Comparison of ENCODE assay signal across 1 cellular context in genomic region chr12:52518574-52519469, GRCh38.
TF ChIP-seq lines count a peak whose summit lies in the region.

No MANE protein-coding gene starts in this region.

TF ChIP-seq in IMR-90, 13 proteins besides CTCF, POLR2A, EP300 and RAD21:
- TF ChIP-seq CHD1 (IDR thresholded peaks at IDR 0.05; ENCODE audit: low read depth, low read length) (no peak), MAZ (IDR thresholded peaks at IDR 0.05; ENCODE audit: borderline replicate concordance, low read depth, low read length) (no peak), BHLHE40 (IDR thresholded peaks at IDR 0.05; ENCODE audit: low read depth, low read length) (no peak), MAFK (IDR thresholded peaks at IDR 0.05; ENCODE audit: low read depth, low read length) (no peak), ELK1 (IDR thresholded peaks at IDR 0.05; ENCODE audit: borderline replicate concordance, low read depth, low read length) (no peak)
